ENCODE assay signal across 9 cellular contexts in genomic region chr15:101121511-101122090, GRCh38.
DNase-seq lines count a peak whose midpoint lies in the region; ATAC-seq and TF ChIP-seq lines count a peak whose summit lies in the region.
"Had no signal": no experiment of that assay in that cellular context is flagged by ENCODE, and none has a peak within 500 bp of the region (broad histone marks: within the 10 kb centered on the region; RNA-seq: fewer than 3 reads in every experiment).

No MANE protein-coding gene starts in this region.

- WGBS in adrenal gland, 4 donors, result 3 to 28% (median 21%) methylated on average over 3 to 26 of the region's 26 CpGs
- WGBS in hepatocyte (ENCODE audit: low lambda C conversion rate, missing lambda C conversion rate), result 30% methylated on average over 26 of the region's 26 CpGs

- H3K4me1 ChIP-seq in HCT116 (ENCODE audit: control insufficient read depth in 1 of 2, insufficient read depth in 2 of 2, low read length in 2 of 2) (peaks cover 16 to 33% of the 10 kb centered on the region in 2 experiments), adrenal gland (replicated peaks in 1 of 2) (peaks cover 15 to 22% of the 10 kb centered on the region in 2 donors), hepatocyte (ENCODE audit: insufficient read depth) (peaks cover 14% of the 10 kb centered on the region)

- RAD21 ChIA-PET in HCT116 (lab: Charles Lee; ENCODE audit: low non-redundant PET in 1 of 2, low total read pairs in 2 of 2, uncharacterized antibody in 2 of 2, unreplicated experiment in 2 of 2), result no interaction called here

- H3K79me2 ChIP-seq in HCT116 (ENCODE audit: insufficient read depth, low read length) (no peaks in the 10 kb centered on the region), hepatocyte (no peaks in the 10 kb centered on the region)

- H3K4me2 ChIP-seq in HCT116 (ENCODE audit: low read length) (no peak overlapping the region), hepatocyte (peak overlapping the region; percentile 63)
- H3K4me2 ChIP-seq: PC-9 had no signal

- no TSS peak for BruUV-seq in HCT116 (replicated peaks; lab: Mats Ljungman, UMichigan)

- H3K9me3 ChIP-seq in HCT116 (ENCODE audit: control insufficient read depth in 1 of 2, insufficient read depth in 1 of 2, low read depth in 1 of 2, low read length in 2 of 2), result no peaks in the 10 kb centered on the region
- no peaks in the 10 kb centered on the region for H3K9me3 ChIP-seq in adrenal gland (replicated peaks in 1 of 3)
- no peaks in the 10 kb centered on the region for H3K9me3 ChIP-seq in hepatocyte (ENCODE audit: low read depth)

- no peaks in the 10 kb centered on the region for H3K36me3 ChIP-seq in HCT116 (ENCODE audit: control insufficient read depth in 1 of 2, insufficient read depth in 2 of 2, low read length in 2 of 2)
- no peaks in the 10 kb centered on the region for H3K36me3 ChIP-seq in adrenal gland (replicated peaks in 1 of 2)
- H3K36me3 ChIP-seq in hepatocyte (replicated peaks; ENCODE audit: insufficient read depth, low read depth), result no peaks in the 10 kb centered on the region

- H4K20me1 ChIP-seq in HCT116 (ENCODE audit: insufficient read depth) (no peaks in the 10 kb centered on the region), hepatocyte (ENCODE audit: insufficient read depth, poor library complexity, severe bottlenecking) (no peaks in the 10 kb centered on the region)

- CTCF ChIA-PET in HCT116 (lab: Charles Lee), result interaction anchor here (0.7 kb wide), 1 partner anchor 167 kb away, joined by 3 read pairs; no protein-coding TSS in a partner anchor

- no peak overlapping the region for H3K4me3 ChIP-seq in HCT116 (replicated peaks in 1 of 2; ENCODE audit: low read depth in 1 of 2, low read length in 2 of 2)
- peak overlapping the region in 2 of 4 donors; percentile 1 to 41 for H3K4me3 ChIP-seq in adrenal gland
- H3K4me3 ChIP-seq in hepatocyte, result no peak overlapping the region
- H3K4me3 ChIP-seq in retinal pigment epithelial cell (ENCODE audit: low read length), result no peak overlapping the region
- H3K4me3 ChIP-seq: PC-9 had no signal

- peak; percentile 21; the same call in 1 of the 2 replicates for TF ChIP-seq RAD21 in HCT116 (IDR thresholded peaks at IDR 0.05; ENCODE audit: low read depth)

- TF ChIP-seq POLR2A in HCT116 (IDR thresholded peaks at IDR 0.05; ENCODE audit: borderline replicate concordance, extremely low read depth, insufficient read depth, insufficient read length) (no peak), adrenal gland (IDR thresholded peaks at IDR 0.05) (peak in 1 of 2 donors; percentile 37)

- DNase-seq in GF-D8 (lab: John Stamatoyannopoulos, UW) (peak; percentile 35), HCT116 (ENCODE audit: low read depth, low spot score) (no peak), NOMO-1 treated with dmso at 0.1 percent for 144 hours (lab: John Stamatoyannopoulos, UW; ENCODE audit: unreplicated experiment) (peak; percentile 36), adrenal gland (peak; percentile 69 to 89 (median 81)), hepatocyte (ENCODE audit: low spot score) (peak; percentile 71), retinal pigment epithelial cell (ENCODE audit: low read depth) (no peak), SW480 (ENCODE audit: low spot score) (no peak), NCI-H2196 treated with DMSO at 0.1 percent for 48 hours (lab: John Stamatoyannopoulos, UW; ENCODE audit: unreplicated experiment) (no peak)

- intact Hi-C loops in HCT116 (cut with micrococcal nuclease), result no loop called here
- intact Hi-C loops in adrenal gland (cut with DNase I), result loop anchor here (10.0 kb wide), 2 partner anchors 63 to 133 kb away; partner anchors contain the start of gene CHSY1 (in 1 of the 2)

- POLR2A ChIA-PET in HCT116 (lab: Charles Lee), result no interaction called here

- peak; percentile 46 for ATAC-seq in HCT116

- H3K27ac ChIP-seq in HCT116 (ENCODE audit: low read depth, low read length) (no peak overlapping the region), adrenal gland (peak overlapping the region in 4 of 5 donors; percentile 34 to 87 (median 78)), hepatocyte (peak overlapping the region; percentile 70)
- H3K27ac ChIP-seq: PC-9 had no signal

- H3K27me3 ChIP-seq in HCT116 (ENCODE audit: insufficient read depth, low read length) (no peaks in the 10 kb centered on the region), adrenal gland (no peaks in the 10 kb centered on the region), hepatocyte (no peaks in the 10 kb centered on the region)

- no peak for TF ChIP-seq CTCF in HCT116 (IDR thresholded peaks at IDR 0.05 in 2 of 3, conservative IDR thresholded peaks at IDR 0.05 in 1 of 3; ENCODE audit: borderline replicate concordance in 1 of 3, insufficient read depth in 1 of 3, low read depth in 2 of 3, low read length in 2 of 3)
- TF ChIP-seq CTCF in adrenal gland (IDR thresholded peaks at IDR 0.05), result peak in 2 of 6 experiments; percentile 42
- peak; percentile 37 for TF ChIP-seq CTCF in hepatocyte (IDR thresholded peaks at IDR 0.05; ENCODE audit: poor library complexity)
- peak; percentile 48 for TF ChIP-seq CTCF in retinal pigment epithelial cell (conservative IDR thresholded peaks at IDR 0.05; ENCODE audit: low read depth, low read length)

- no peak overlapping the region for H3K9ac ChIP-seq in HCT116 (ENCODE audit: low read length)

- H3K9me2 ChIP-seq in HCT116 (ENCODE audit: insufficient read depth), result no peaks in the 10 kb centered on the region
- H3K9me2 ChIP-seq in hepatocyte (replicated peaks; ENCODE audit: insufficient read depth), result no peaks in the 10 kb centered on the region

- H2AFZ ChIP-seq in HCT116 (ENCODE audit: low read depth, low read length, poor library complexity, severe bottlenecking) (no peak overlapping the region), hepatocyte (peak overlapping the region; percentile 60)
- H2AFZ ChIP-seq: PC-9 had no signal

TF ChIP-seq in HCT116, 20 proteins besides CTCF, POLR2A, EP300 and RAD21:
- TF ChIP-seq EZH2phosphoT487 (IDR thresholded peaks at IDR 0.05; ENCODE audit: borderline replicate concordance), result no peak
- no peak for TF ChIP-seq JUND (IDR thresholded peaks at IDR 0.05)
- TF ChIP-seq ELF1 (IDR thresholded peaks at IDR 0.05; ENCODE audit: borderline replicate concordance, low read depth), result no peak
- TF ChIP-seq REST (IDR thresholded peaks at IDR 0.05; ENCODE audit: low read depth), result no peak
- no peak for TF ChIP-seq YY1 (IDR thresholded peaks at IDR 0.05; ENCODE audit: extremely low read depth, insufficient replicate concordance, low read depth, low read length)
- no peak for TF ChIP-seq POLR2AphosphoS5 (IDR thresholded peaks at IDR 0.05; ENCODE audit: low read depth, low read length)
- TF ChIP-seq CEBPB (IDR thresholded peaks at IDR 0.05; ENCODE audit: low read depth), result no peak
- TF ChIP-seq FOSL1 (IDR thresholded peaks at IDR 0.05; ENCODE audit: low read depth), result no peak
- TF ChIP-seq SRF (IDR thresholded peaks at IDR 0.05; ENCODE audit: low read depth), result no peak
- TF ChIP-seq ZFX (IDR thresholded peaks at IDR 0.05), result no peak
- TF ChIP-seq SIN3A (IDR thresholded peaks at IDR 0.05; ENCODE audit: low read depth), result no peak
- no peak for TF ChIP-seq ZBTB33 (IDR thresholded peaks at IDR 0.05; ENCODE audit: extremely low read depth, insufficient replicate concordance, low read length)
- TF ChIP-seq ZNF274 (IDR thresholded peaks at IDR 0.05; ENCODE audit: low read depth, low read length), result no peak
- no peak for TF ChIP-seq SP1 (IDR thresholded peaks at IDR 0.05; ENCODE audit: low read depth)

Comparison
In these comparisons a context has a peak if more than half of its experiments do, and no peak if none do; other contexts are left out.
1. DNase-seq: peak in GF-D8 (single experiment), NOMO-1 treated with dmso at 0.1 percent for 144 hours (single experiment), adrenal gland (7 of 7) and hepatocyte (single experiment); none in HCT116 (single experiment), retinal pigment epithelial cell (single experiment), SW480 (single experiment) and NCI-H2196 treated with DMSO at 0.1 percent for 48 hours (single experiment).
2. CTCF ChIP-seq: peak in hepatocyte (single experiment) and retinal pigment epithelial cell (single experiment); none in HCT116 (0 of 3).